ENCODE assay signal across 18 cellular contexts in genomic region chr2:60518567-60518966, GRCh38. TPM values are rescaled to one million over a fixed set of nuclear protein-coding genes. Genes with fewer than 3 reads are reported as not detected.
A peak's percentile ranks its signal among the peaks of the same experiment; 100 is the strongest.
DNase-seq lines count a peak whose midpoint lies in the region; TF ChIP-seq lines count a peak whose summit lies in the region.
"Had no signal": no experiment of that assay in that cellular context is flagged by ENCODE, and none has a peak within 500 bp of the region (broad histone marks: within the 10 kb centered on the region; RNA-seq: fewer than 3 reads in every experiment).

No MANE protein-coding gene starts in this region.

- H3T11ph ChIP-seq in H9 (ENCODE audit: low read length): no peak overlapping the region

- no peak overlapping the region for H2BK120ac ChIP-seq in H9 (ENCODE audit: low read depth, low read length, poor library complexity, severe bottlenecking)

- H3K9ac ChIP-seq in H9 (ENCODE audit: extremely low read depth, insufficient read length, low read length): no peak overlapping the region
- peak overlapping the region in 1 of 2 donors; percentile 66 for H3K9ac ChIP-seq in colonic mucosa (ENCODE audit: low read depth in 2 of 2, low read length in 2 of 2)

- no peak overlapping the region for H2BK5ac ChIP-seq in H9 (ENCODE audit: insufficient read length, low read length)

- H3K9me3 Mint-ChIP-seq in H9: no peaks in the 10 kb centered on the region
- no peaks in the 10 kb centered on the region for H3K9me3 Mint-ChIP-seq in nephron
- H3K9me3 Mint-ChIP-seq: CD8-positive, alpha-beta memory T cell had no signal

- no peak overlapping the region for H2BK20ac ChIP-seq in H9 (ENCODE audit: low read depth, low read length, poor library complexity, severe bottlenecking)

- no peak overlapping the region for H3K4me2 ChIP-seq in H9 (ENCODE audit: insufficient read depth, insufficient read length, low read length)

- H3K4me1 Mint-ChIP-seq in H9 (peaks cover 81 to 88% of the 10 kb centered on the region in 2 experiments), nephron (peaks cover 53% of the 10 kb centered on the region)
- H3K4me1 Mint-ChIP-seq: CD8-positive, alpha-beta memory T cell had no signal

- H3K18ac ChIP-seq in H9 (ENCODE audit: insufficient read length, low read depth, low read length): peak overlapping the region; percentile 44

- DNase-seq in H9 (no peak), colonic mucosa (peak; percentile 16), amygdala (lab: John Stamatoyannopoulos, UW) (no peak), A172 (ENCODE audit: low spot score) (no peak), GDM1 (lab: John Stamatoyannopoulos, UW) (no peak), T-helper 1 cell (no peak)
- DNase-seq: AML-193; CD8-positive, alpha-beta memory T cell; EL; NCI-H345; NCI-H69; NK-92 treated with Interleukin-12 subunit alpha and Interleukin-12 subunit beta, amount 100 ng/mL, for 24 hours; OCI-M1; RPMI8226 had no signal

- no peaks in the 10 kb centered on the region for H3K36me3 ChIP-seq in colonic mucosa
- H3K36me3 ChIP-seq: HAP-1, SJSA1 had no signal

- no peak overlapping the region for H3K56ac ChIP-seq in H9 (ENCODE audit: insufficient read length, low read depth, low read length)

- H3K14ac ChIP-seq in H9 (ENCODE audit: insufficient read depth, low read length): no peak overlapping the region

- no peak overlapping the region for H2AK5ac ChIP-seq in H9 (ENCODE audit: insufficient read length, low read length)

- no peaks in the 10 kb centered on the region for H3K9me3 ChIP-seq in H9 (ENCODE audit: control insufficient read depth, low read depth, low read length)
- no peaks in the 10 kb centered on the region for H3K9me3 ChIP-seq in colonic mucosa
- H3K9me3 ChIP-seq: HAP-1, SJSA1 had no signal

- no peak overlapping the region for H2AFZ ChIP-seq in H9 (ENCODE audit: low read length)

- H3K79me2 ChIP-seq in H9 (ENCODE audit: insufficient read depth, low read length): peaks cover 24% of the 10 kb centered on the region; the same call in 1 of the 2 replicates

- TF ChIP-seq CTCF in 22Rv1 (IDR thresholded peaks at IDR 0.05) (no peak), H9 (conservative IDR thresholded peaks at IDR 0.05) (no peak), colonic mucosa (IDR thresholded peaks at IDR 0.05) (no peak), nephron (IDR thresholded peaks at IDR 0.05; ENCODE audit: unreplicated experiment in 3 of 3) (no peak)

- H3K27ac ChIP-seq in 22Rv1: peak overlapping the region; percentile 43
- H3K27ac ChIP-seq in H9 (ENCODE audit: insufficient read length, low read depth, low read length): no peak overlapping the region
- no peak overlapping the region for H3K27ac ChIP-seq in colonic mucosa
- H3K27ac ChIP-seq: SJSA1 had no signal

- H3K27me3 Mint-ChIP-seq in H9 (ENCODE audit: low read depth) (no peaks in the 10 kb centered on the region), nephron (ENCODE audit: low read depth) (no peaks in the 10 kb centered on the region)

- H2BK15ac ChIP-seq in H9 (ENCODE audit: low read depth, low read length): no peak overlapping the region

- peaks cover 8% of the 10 kb centered on the region for H3K79me1 ChIP-seq in H9 (ENCODE audit: insufficient read depth, low read depth, low read length, poor library complexity, severe bottlenecking)

- no peak overlapping the region for H4K5ac ChIP-seq in H9 (ENCODE audit: insufficient read length, low read depth, low read length)

- H4K8ac ChIP-seq in H9 (replicated peaks; ENCODE audit: insufficient read length, low read depth, low read length): no peak overlapping the region

- WGBS in H9 (ENCODE audit: extremely low coverage, insufficient read length, low lambda C conversion rate): no CpG with 5 or more reads among the region's 7 CpGs

- H4K91ac ChIP-seq in H9 (ENCODE audit: insufficient read length, low read depth, low read length): no peak overlapping the region

- peak overlapping the region; percentile 23 to 49 (median 35); a peak in 5 of 7 replicates for H3K27ac Mint-ChIP-seq in H9
- H3K27ac Mint-ChIP-seq in nephron: peak overlapping the region in 2 of 3 experiments; percentile 26 to 36
- H3K27ac Mint-ChIP-seq: CD8-positive, alpha-beta memory T cell had no signal

- intact Hi-C loops in colonic mucosa (cut with DNase I): no loop called here

- H2BK12ac ChIP-seq in H9 (ENCODE audit: insufficient read length, low read depth, low read length): no peak overlapping the region

- H3K27me3 ChIP-seq in H9 (ENCODE audit: insufficient read depth, low read length) (no peaks in the 10 kb centered on the region), colonic mucosa (no peaks in the 10 kb centered on the region)
- H3K27me3 ChIP-seq: SJSA1 had no signal

- no peaks in the 10 kb centered on the region for H4K20me1 ChIP-seq in H9 (ENCODE audit: control insufficient read depth, insufficient read depth, insufficient read length)

- H3K4me3 Mint-ChIP-seq in H9 (no peak overlapping the region), nephron (no peak overlapping the region)
- H3K4me3 Mint-ChIP-seq: CD8-positive, alpha-beta memory T cell had no signal

- no peak overlapping the region for H3K4ac ChIP-seq in H9 (ENCODE audit: low read depth, low read length)

- no peaks in the 10 kb centered on the region for H3K23me2 ChIP-seq in H9 (ENCODE audit: insufficient read length, low read depth, low read length, poor library complexity, severe bottlenecking)

- H3K36me3 Mint-ChIP-seq in H9 (ENCODE audit: insufficient read depth in 1 of 3, low read depth in 3 of 3) (peaks cover 3 to 43% (median 26%) of the 10 kb centered on the region in 3 experiments; a peak in 6 of 7 replicates), nephron (ENCODE audit: low read depth) (peaks cover 23% of the 10 kb centered on the region)
- H3K36me3 Mint-ChIP-seq: CD8-positive, alpha-beta memory T cell had no signal

- no peak overlapping the region for H3K23ac ChIP-seq in H9 (ENCODE audit: insufficient read length, low read depth, low read length)

- H3K4me1 ChIP-seq in H9 (ENCODE audit: insufficient read depth, low read length) (peaks cover 40% of the 10 kb centered on the region), colonic mucosa (no peaks in the 10 kb centered on the region)

- no peak overlapping the region for H3K4me3 ChIP-seq in colonic mucosa
- H3K4me3 ChIP-seq: HAP-1, SJSA1 had no signal

RNA-seq across cellular contexts. Expression of gene BCL11A, which starts 34.9 kb away (rescaled TPM):
- total RNA-seq in H9 (2021): 91.4 and 92.7 TPM in 2 replicates
- total RNA-seq in colonic mucosa: 10 to 100 TPM; 22.9 to 27.1 TPM
- total RNA-seq in A172 (2014; rRNA removed; shearing (Covaris generic)): not detected in 2 replicates

Comparison
In these comparisons a context has a peak if more than half of its experiments do, and no peak if none do; other contexts are left out.
1. RNA of gene BCL11A, which starts 34.9 kb away (total RNA-seq): 91.4 to 92.7 TPM in H9 and 22.9 to 27.1 TPM in colonic mucosa; not detected in A172; every median in the first group is over 10 times any median in the second.